In the genomic region with DNA sequence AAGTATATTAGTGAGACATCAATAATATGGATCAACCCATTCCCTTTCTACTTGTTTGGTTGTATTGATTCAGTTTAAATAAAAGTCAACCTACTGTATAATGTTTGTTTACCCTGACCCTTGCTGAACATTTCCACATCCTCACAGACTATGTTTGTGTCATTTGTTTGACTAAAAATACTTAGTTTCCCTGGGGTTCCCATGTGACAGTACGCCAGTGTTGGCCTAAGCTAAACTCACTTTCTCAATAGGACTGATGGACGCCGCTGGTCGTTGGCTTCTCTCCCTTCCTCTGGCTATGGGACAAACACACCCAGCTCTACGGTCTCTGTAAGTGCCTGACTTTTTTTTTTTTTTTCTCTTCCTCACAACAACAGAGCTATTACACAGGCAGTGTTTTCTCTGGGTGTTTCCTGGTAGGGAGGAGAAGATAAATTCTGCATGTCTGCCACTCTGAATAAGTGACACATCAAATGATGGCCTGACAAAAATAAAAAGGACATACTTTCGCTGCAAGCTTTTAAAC, we compare ENCODE assay signal across 1 cellular context.
TF ChIP-seq lines count a peak whose summit lies in the region.

No MANE protein-coding gene starts in this region.

TF ChIP-seq in HepG2, 621 proteins besides CTCF, POLR2A, EP300 and RAD21 (continued from another document and continues in another):
- TF ChIP-seq, protein P1, sequence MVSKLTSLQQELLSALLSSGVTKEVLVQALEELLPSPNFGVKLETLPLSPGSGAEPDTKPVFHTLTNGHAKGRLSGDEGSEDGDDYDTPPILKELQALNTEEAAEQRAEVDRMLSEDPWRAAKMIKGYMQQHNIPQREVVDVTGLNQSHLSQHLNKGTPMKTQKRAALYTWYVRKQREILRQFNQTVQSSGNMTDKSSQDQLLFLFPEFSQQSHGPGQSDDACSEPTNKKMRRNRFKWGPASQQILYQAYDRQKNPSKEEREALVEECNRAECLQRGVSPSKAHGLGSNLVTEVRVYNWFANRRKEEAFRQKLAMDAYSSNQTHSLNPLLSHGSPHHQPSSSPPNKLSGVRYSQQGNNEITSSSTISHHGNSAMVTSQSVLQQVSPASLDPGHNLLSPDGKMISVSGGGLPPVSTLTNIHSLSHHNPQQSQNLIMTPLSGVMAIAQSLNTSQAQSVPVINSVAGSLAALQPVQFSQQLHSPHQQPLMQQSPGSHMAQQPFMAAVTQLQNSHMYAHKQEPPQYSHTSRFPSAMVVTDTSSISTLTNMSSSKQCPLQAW (CRISPR knock-in tag; IDR thresholded peaks at IDR 0.05): 0 out of 2 replicates have a peak, but pooled peaks have one; percentile 23
- TF ChIP-seq SALL2 (CRISPR knock-in tag; IDR thresholded peaks at IDR 0.05): no peak
- TF ChIP-seq ZBTB10 (CRISPR knock-in tag; IDR thresholded peaks at IDR 0.05; ENCODE audit: borderline replicate concordance): no peak
- TF ChIP-seq CC2D1A (CRISPR knock-in tag; IDR thresholded peaks at IDR 0.05): no peak
- no peak for TF ChIP-seq ZNF10 (CRISPR knock-in tag; IDR thresholded peaks at IDR 0.05; ENCODE audit: borderline replicate concordance, low read depth)
- no peak for TF ChIP-seq MAZ (IDR thresholded peaks at IDR 0.05; ENCODE audit: borderline replicate concordance, low read depth, low read length)
- no peak for TF ChIP-seq MAZ (CRISPR knock-in tag; IDR thresholded peaks at IDR 0.05; ENCODE audit: low read depth)
- TF ChIP-seq REL (CRISPR knock-in tag; conservative IDR thresholded peaks at IDR 0.05): no peak
- TF ChIP-seq CEBPG (CRISPR knock-in tag; IDR thresholded peaks at IDR 0.05): peak; percentile 40; the same call in 1 of the 2 replicates
- TF ChIP-seq HDAC6 (IDR thresholded peaks at IDR 0.05; ENCODE audit: low read depth, low read length): no peak
- TF ChIP-seq RELA (CRISPR knock-in tag; IDR thresholded peaks at IDR 0.05): no peak
- no peak for TF ChIP-seq NPAS2 (CRISPR knock-in tag; IDR thresholded peaks at IDR 0.05; ENCODE audit: borderline replicate concordance)
- TF ChIP-seq USF2 (IDR thresholded peaks at IDR 0.05; ENCODE audit: low read depth, low read length): no peak; the same call in 1 of the 2 replicates
- 0 out of 2 replicates have a peak, but pooled peaks have one; percentile 36 for TF ChIP-seq USF2 (CRISPR knock-in tag; IDR thresholded peaks at IDR 0.05; ENCODE audit: borderline replicate concordance)
- TF ChIP-seq PRDM4 (CRISPR knock-in tag; IDR thresholded peaks at IDR 0.05; ENCODE audit: borderline replicate concordance): no peak
- no peak for TF ChIP-seq ZNF563 (CRISPR knock-in tag; IDR thresholded peaks at IDR 0.05)
- no peak for TF ChIP-seq TSC22D2 (CRISPR knock-in tag; IDR thresholded peaks at IDR 0.05; ENCODE audit: borderline replicate concordance)
- no peak for TF ChIP-seq SMARCE1 (IDR thresholded peaks at IDR 0.05; ENCODE audit: borderline replicate concordance)
- no peak for TF ChIP-seq ZBTB38 (CRISPR knock-in tag; IDR thresholded peaks at IDR 0.05)
- peak; percentile 58; the same call in 1 of the 2 replicates for TF ChIP-seq ARNTL (CRISPR knock-in tag; IDR thresholded peaks at IDR 0.05)
- no peak for TF ChIP-seq ELF4 (CRISPR knock-in tag; IDR thresholded peaks at IDR 0.05; ENCODE audit: borderline replicate concordance)
- TF ChIP-seq ZNF678 (CRISPR knock-in tag; IDR thresholded peaks at IDR 0.05): no peak
- 0 out of 2 replicates have a peak, but pooled peaks have one; percentile 11 for TF ChIP-seq ZNF629 (CRISPR knock-in tag; conservative IDR thresholded peaks at IDR 0.05)
- TF ChIP-seq FOXO1 (CRISPR knock-in tag; IDR thresholded peaks at IDR 0.05): peak; percentile 28; the same call in 1 of the 2 replicates
- no peak for TF ChIP-seq ISX (CRISPR knock-in tag; conservative IDR thresholded peaks at IDR 0.05)
- peak; percentile 76; the same call in 1 of the 2 replicates for TF ChIP-seq ZNF878 (CRISPR knock-in tag; IDR thresholded peaks at IDR 0.05)
- TF ChIP-seq NR1H2 (CRISPR knock-in tag; IDR thresholded peaks at IDR 0.05; ENCODE audit: borderline replicate concordance, low read depth): no peak
- TF ChIP-seq ZNF558 (CRISPR knock-in tag; IDR thresholded peaks at IDR 0.05; ENCODE audit: borderline replicate concordance): no peak
- no peak for TF ChIP-seq GMEB2 (CRISPR knock-in tag; IDR thresholded peaks at IDR 0.05; ENCODE audit: low read depth)
- no peak for TF ChIP-seq NCOA1 (CRISPR knock-in tag; IDR thresholded peaks at IDR 0.05)
- no peak for TF ChIP-seq HNRNPUL1 (IDR thresholded peaks at IDR 0.05; ENCODE audit: low read depth, low read length)
- 0 out of 2 replicates have a peak, but pooled peaks have one; percentile 38 for TF ChIP-seq DMAP1 (CRISPR knock-in tag; IDR thresholded peaks at IDR 0.05)
- TF ChIP-seq ZNF761 (CRISPR knock-in tag; conservative IDR thresholded peaks at IDR 0.05): no peak
- TF ChIP-seq AKNA (CRISPR knock-in tag; IDR thresholded peaks at IDR 0.05; ENCODE audit: borderline replicate concordance): no peak
- TF ChIP-seq, protein P2, sequence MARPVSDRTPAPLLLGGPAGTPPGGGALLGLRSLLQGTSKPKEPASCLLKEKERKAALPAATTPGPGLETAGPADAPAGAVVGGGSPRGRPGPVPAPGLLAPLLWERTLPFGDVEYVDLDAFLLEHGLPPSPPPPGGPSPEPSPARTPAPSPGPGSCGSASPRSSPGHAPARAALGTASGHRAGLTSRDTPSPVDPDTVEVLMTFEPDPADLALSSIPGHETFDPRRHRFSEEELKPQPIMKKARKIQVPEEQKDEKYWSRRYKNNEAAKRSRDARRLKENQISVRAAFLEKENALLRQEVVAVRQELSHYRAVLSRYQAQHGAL (CRISPR knock-in tag; IDR thresholded peaks at IDR 0.05; ENCODE audit: not compliant biosample characterization): no peak
- TF ChIP-seq, protein P3, sequence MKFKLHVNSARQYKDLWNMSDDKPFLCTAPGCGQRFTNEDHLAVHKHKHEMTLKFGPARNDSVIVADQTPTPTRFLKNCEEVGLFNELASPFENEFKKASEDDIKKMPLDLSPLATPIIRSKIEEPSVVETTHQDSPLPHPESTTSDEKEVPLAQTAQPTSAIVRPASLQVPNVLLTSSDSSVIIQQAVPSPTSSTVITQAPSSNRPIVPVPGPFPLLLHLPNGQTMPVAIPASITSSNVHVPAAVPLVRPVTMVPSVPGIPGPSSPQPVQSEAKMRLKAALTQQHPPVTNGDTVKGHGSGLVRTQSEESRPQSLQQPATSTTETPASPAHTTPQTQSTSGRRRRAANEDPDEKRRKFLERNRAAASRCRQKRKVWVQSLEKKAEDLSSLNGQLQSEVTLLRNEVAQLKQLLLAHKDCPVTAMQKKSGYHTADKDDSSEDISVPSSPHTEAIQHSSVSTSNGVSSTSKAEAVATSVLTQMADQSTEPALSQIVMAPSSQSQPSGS (CRISPR knock-in tag; IDR thresholded peaks at IDR 0.05): peak; percentile 64; the same call in 1 of the 2 replicates
- no peak for TF ChIP-seq NFYC (CRISPR knock-in tag; IDR thresholded peaks at IDR 0.05)
- no peak for TF ChIP-seq YY1 (IDR thresholded peaks at IDR 0.05; ENCODE audit: insufficient read depth, insufficient replicate concordance, low read depth, low read length)
- no peak for TF ChIP-seq NFKB2 (CRISPR knock-in tag; IDR thresholded peaks at IDR 0.05; ENCODE audit: borderline replicate concordance)
- no peak for TF ChIP-seq ZNF136 (CRISPR knock-in tag; IDR thresholded peaks at IDR 0.05; ENCODE audit: low read depth)
- TF ChIP-seq MTERF4 (CRISPR knock-in tag; IDR thresholded peaks at IDR 0.05): no peak
- TF ChIP-seq ZNF850 (CRISPR knock-in tag; conservative IDR thresholded peaks at IDR 0.05): no peak
